ENCODE assay signal across 8 cellular contexts in genomic region chr5:81749186-81749561, GRCh38. TPM values are rescaled to one million over a fixed set of nuclear protein-coding genes. Genes with fewer than 3 reads are reported as not detected.
DNase-seq lines count a peak whose midpoint lies in the region; ATAC-seq and TF ChIP-seq lines count a peak whose summit lies in the region.

No MANE protein-coding gene starts in this region.

- no peaks in the 10 kb centered on the region for H3K36me3 ChIP-seq in aorta (ENCODE audit: control insufficient read depth in 1 of 2, insufficient read depth in 2 of 2, low read length in 1 of 2)

- H3K4me1 Mint-ChIP-seq in stimulated activated naive CD8-positive, alpha-beta T cell treated with anti-CD3 and anti-CD28 coated beads, Interleukin-15, Interleukin-2, amounts not matched to agents 100 ng/mL and 50 ng/mL, for 24 hours (ENCODE audit: low read depth), result peaks cover 38% of the 10 kb centered on the region
- H3K4me1 Mint-ChIP-seq in MCF 10A (ENCODE audit: insufficient read depth, unreplicated experiment), result peaks cover 36% of the 10 kb centered on the region

- no peak for ATAC-seq in stimulated activated naive CD8-positive, alpha-beta T cell treated with anti-CD3 and anti-CD28 coated beads, Interleukin-15, Interleukin-2, amounts not matched to agents 100 U/mL and 50 U/mL, for 24 hours
- no peak for ATAC-seq in aorta (ENCODE audit: low FRiP score)
- no peak for ATAC-seq in GM18520 (IDR thresholded peaks at IDR 0.05; ENCODE audit: unreplicated experiment)
- no peak for ATAC-seq in GM18868 (IDR thresholded peaks at IDR 0.05; ENCODE audit: unreplicated experiment)

- no peak for TF ChIP-seq CTCF in MCF 10A (IDR thresholded peaks at IDR 0.05; ENCODE audit: unreplicated experiment)

- peak overlapping the region; percentile 85 for H3K4me3 Mint-ChIP-seq in stimulated activated naive CD8-positive, alpha-beta T cell treated with anti-CD3 and anti-CD28 coated beads, Interleukin-15, Interleukin-2, amounts not matched to agents 100 ng/mL and 50 ng/mL, for 24 hours
- peak overlapping the region; percentile 90 for H3K4me3 Mint-ChIP-seq in MCF 10A (ENCODE audit: unreplicated experiment)

- peaks cover 4% of the 10 kb centered on the region for H3K27me3 ChIP-seq in mononuclear cell (ENCODE audit: insufficient read depth, low read length)
- H3K27me3 ChIP-seq in aorta (ENCODE audit: control insufficient read depth in 1 of 2, insufficient read depth in 2 of 2, low read length in 1 of 2), result no peaks in the 10 kb centered on the region

- H3K36me3 Mint-ChIP-seq in stimulated activated naive CD8-positive, alpha-beta T cell treated with anti-CD3 and anti-CD28 coated beads, Interleukin-15, Interleukin-2, amounts not matched to agents 100 ng/mL and 50 ng/mL, for 24 hours (ENCODE audit: low read depth), result no peaks in the 10 kb centered on the region
- H3K36me3 Mint-ChIP-seq in MCF 10A (ENCODE audit: insufficient read depth, unreplicated experiment), result peaks cover 7% of the 10 kb centered on the region

- intact Hi-C loops in MCF 10A (cut with micrococcal nuclease) (loop anchor here (2.0 kb wide), 3 partner anchors 234 to 358 kb away; no protein-coding TSS in a partner anchor), aorta (cut with DNase I) (loop anchor here in 1 of 2 donors (10.0 kb wide), 1 partner anchor 416 kb away; no protein-coding TSS in a partner anchor)

- no peak overlapping the region for H3K27ac ChIP-seq in aorta (ENCODE audit: low read depth in 1 of 2, low read length in 2 of 2)

- BruUV-seq in MCF 10A (replicated peaks; lab: Mats Ljungman, UMichigan), result no TSS peak

- CTCF ChIA-PET in MCF 10A (lab: Yijun Ruan, JAX), result interaction anchor here (0.6 to 1.5 kb wide), 6 partner anchors 29 to 416 kb away, joined by 3 to 4 read pairs (median 3); no protein-coding TSS in a partner anchor

- H3K4me1 ChIP-seq in mononuclear cell (ENCODE audit: insufficient read depth, low read length) (peaks cover 22% of the 10 kb centered on the region), aorta (ENCODE audit: control insufficient read depth in 1 of 2, insufficient read depth in 2 of 2, low read length in 2 of 2) (no peaks in the 10 kb centered on the region)

- H3K9me3 Mint-ChIP-seq in stimulated activated naive CD8-positive, alpha-beta T cell treated with anti-CD3 and anti-CD28 coated beads, Interleukin-15, Interleukin-2, amounts not matched to agents 100 ng/mL and 50 ng/mL, for 24 hours, result no peaks in the 10 kb centered on the region
- peaks cover 8% of the 10 kb centered on the region for H3K9me3 Mint-ChIP-seq in MCF 10A (ENCODE audit: unreplicated experiment)

- 1 to 5% methylated on average over 7 of the region's 7 CpGs for whole genome bisulfite sequencing in aorta, 2 donors

- DNase-seq in stimulated activated naive CD8-positive, alpha-beta T cell treated with anti-CD3 and anti-CD28 coated beads, Interleukin-15, Interleukin-2, amounts not matched to agents 100 U/mL and 50 U/mL, for 24 hours, result no peak
- peak; percentile 23 for DNase-seq in MCF 10A (ENCODE audit: unreplicated experiment)
- no peak for DNase-seq in aorta
- DNase-seq in RKO (ENCODE audit: low spot score), result no peak

- H3K4me3 ChIP-seq in mononuclear cell (ENCODE audit: low read length) (peak overlapping the region; percentile 41), aorta (ENCODE audit: low read length in 2 of 2) (peak overlapping the region; percentile 94 to 95)

- peaks cover 8% of the 10 kb centered on the region for H3K27me3 Mint-ChIP-seq in stimulated activated naive CD8-positive, alpha-beta T cell treated with anti-CD3 and anti-CD28 coated beads, Interleukin-15, Interleukin-2, amounts not matched to agents 100 ng/mL and 50 ng/mL, for 24 hours
- no peaks in the 10 kb centered on the region for H3K27me3 Mint-ChIP-seq in MCF 10A (ENCODE audit: insufficient read depth, unreplicated experiment)

- H3K9me3 ChIP-seq in mononuclear cell (ENCODE audit: low read depth, low read length) (no peaks in the 10 kb centered on the region), aorta (ENCODE audit: control insufficient read depth, low read length) (no peaks in the 10 kb centered on the region)

- H3K27ac Mint-ChIP-seq in stimulated activated naive CD8-positive, alpha-beta T cell treated with anti-CD3 and anti-CD28 coated beads, Interleukin-15, Interleukin-2, amounts not matched to agents 100 ng/mL and 50 ng/mL, for 24 hours, result peak overlapping the region; percentile 79
- H3K27ac Mint-ChIP-seq in MCF 10A (ENCODE audit: low read depth, unreplicated experiment), result peak overlapping the region; percentile 70

- POLR2A ChIA-PET in MCF 10A (lab: Yijun Ruan, JAX), result interaction anchor here (0.8 to 8.6 kb wide), 7 partner anchors 9 to 236 kb away, joined by 3 to 331 read pairs (median 8); no protein-coding TSS in a partner anchor

RNA-seq across cellular contexts. Expression of gene SSBP2, which starts 1.7 kb away (rescaled TPM):
- total RNA-seq in MCF 10A (2022) (36.0 and 52.7 TPM in 2 replicates), mononuclear cell (35.9 TPM), aorta (10 to 100 TPM; 73.7 to 92.0 TPM)
- 10 to 100 TPM; 36.2 to 60.9 TPM for polyA plus RNA-seq in aorta
